In genomic region chr2:132352481-132352993, GRCh38 we compare ENCODE assay signal across 8 cellular contexts.
A peak's percentile ranks its signal among the peaks of the same experiment; 100 is the strongest.
DNase-seq lines count a peak whose midpoint lies in the region; ATAC-seq and TF ChIP-seq lines count a peak whose summit lies in the region.
"Not testable (repeated sequence)": the region's sequence is repeated elsewhere in the genome, so short reads cannot be mapped to it uniquely, and the experiment has no call there.

No MANE protein-coding gene starts in this region.

- H3K4me3 ChIP-seq in GM23248: peak overlapping the region; percentile 67
- peak overlapping the region; percentile 12; the same call in 1 of the 2 replicates for H3K4me3 ChIP-seq in SJSA1
- H3K4me3 ChIP-seq in cardiac fibroblast (replicated peaks in 1 of 2; ENCODE audit: low read depth in 2 of 2, low read length in 2 of 2): peak overlapping the region; percentile 4 to 43
- peak overlapping the region; percentile 26 to 61 (median 54) for H3K4me3 ChIP-seq in sigmoid colon

- not testable (repeated sequence) for H3K36me3 ChIP-seq in GM23248 (ENCODE audit: low read depth); SJSA1; sigmoid colon

- peak; percentile 92 for ATAC-seq in Right ventricle myocardium superior (ENCODE audit: poor library complexity)

- in situ Hi-C loops in GM23248 (cut with MboI): loop anchor here (25.0 kb wide), 1 partner anchor 810 kb away; no protein-coding TSS in a partner anchor

- WGBS in GM23248 (ENCODE audit: low coverage in 1 of 2, low lambda C conversion rate in 2 of 2, missing lambda C conversion rate in 2 of 2), 2 experiments: 5 to 6% methylated on average over 37 to 38 of the region's 43 CpGs
- WGBS in sigmoid colon, 2 donors: 3 to 4% methylated on average over 43 of the region's 43 CpGs

- not testable (repeated sequence) for H3K9me2 ChIP-seq in GM23248 (ENCODE audit: insufficient read depth)

- not testable (repeated sequence) for TF ChIP-seq POLR2A in sigmoid colon (IDR thresholded peaks at IDR 0.05)

- not testable (repeated sequence) for TF ChIP-seq EP300 in sigmoid colon (IDR thresholded peaks at IDR 0.05)

- intact Hi-C loops in Right ventricle myocardium superior (cut with DNase I); sigmoid colon (cut with DNase I): not testable (repeated sequence)

- H3K9me3 ChIP-seq in GM23248 (ENCODE audit: low read depth); SJSA1 (replicated peaks); sigmoid colon: not testable (repeated sequence)

- not testable (repeated sequence) for H3K27me3 ChIP-seq in GM23248 (replicated peaks; ENCODE audit: insufficient read depth); SJSA1 (replicated peaks); sigmoid colon

- not testable (repeated sequence) for H4K20me1 ChIP-seq in GM23248 (ENCODE audit: insufficient read depth)

- DNase-seq in A172 (ENCODE audit: low spot score) (peak; percentile 60), GM23248 (peak; percentile 57), NCI-H2081 (lab: John Stamatoyannopoulos, UW) (peak; percentile 51 to 84), SJSA1 (ENCODE audit: low read depth in 1 of 2, low spot score in 2 of 2) (peak; percentile 30 to 55), cardiac fibroblast (ENCODE audit: low read depth in 2 of 2) (peak; percentile 32 to 33), Right ventricle myocardium superior (peak; percentile 54), medulla oblongata (ENCODE audit: extremely low spot score) (peak; percentile 66), sigmoid colon (peak; percentile 75)

- H2AFZ ChIP-seq in GM23248: peak overlapping the region; percentile 67

- H3F3A ChIP-seq in GM23248 (ENCODE audit: insufficient read depth): not testable (repeated sequence)

- H3K79me2 ChIP-seq in GM23248 (ENCODE audit: insufficient read depth): not testable (repeated sequence)

- H3K4me1 ChIP-seq in GM23248 (ENCODE audit: insufficient read depth); SJSA1 (replicated peaks); sigmoid colon: not testable (repeated sequence)

- peak overlapping the region; percentile 71 for H3K4me2 ChIP-seq in GM23248 (ENCODE audit: unreplicated experiment)

- not testable (repeated sequence) for H3K27ac ChIP-seq in GM23248, SJSA1
- peak overlapping the region; percentile 64 to 73 (median 64) for H3K27ac ChIP-seq in sigmoid colon

- not testable (repeated sequence) for TF ChIP-seq CTCF in cardiac fibroblast (IDR thresholded peaks at IDR 0.05; ENCODE audit: low read depth, low read length)
- peak in 1 of 4 experiments; percentile 9 for TF ChIP-seq CTCF in sigmoid colon (IDR thresholded peaks at IDR 0.05)

- not testable (repeated sequence) for H3K9ac ChIP-seq in GM23248

Comparison
In these comparisons a context has a peak if more than half of its experiments do, and no peak if none do; other contexts are left out.
1. H3K4me3 ChIP-seq: peak in every context shown above with its lines; median percentile 67 in GM23248; 54 in sigmoid colon; 24 in cardiac fibroblast; 12 in SJSA1.